23 cellular contexts compared by ENCODE assay signal in genomic region chr1:116243673-116244101, GRCh38.
DNase-seq lines count a peak whose midpoint lies in the region; FAIRE-seq and TF ChIP-seq lines count a peak whose summit lies in the region.
"Had no signal": no experiment of that assay in that cellular context is flagged by ENCODE, and none has a peak within 500 bp of the region (broad histone marks: within the 10 kb centered on the region; RNA-seq: fewer than 3 reads in every experiment).

No MANE protein-coding gene starts in this region.

- peak overlapping the region; percentile 77 to 83 for H3K27ac ChIP-seq in mucosa of rectum (ENCODE audit: low read depth in 2 of 2, low read length in 2 of 2)

- no peak for TF ChIP-seq CTCF in type B pancreatic cell (conservative IDR thresholded peaks at IDR 0.05)

- no peak overlapping the region for H3K4me3 Mint-ChIP-seq in type B pancreatic cell
- no peak overlapping the region for H3K4me3 Mint-ChIP-seq in activated naive CD8-positive, alpha-beta T cell treated with anti-CD3 and anti-CD28 coated beads for 36 hours
- H3K4me3 Mint-ChIP-seq: activated CD4-positive, alpha-beta memory T cell treated with anti-CD3 and anti-CD28 coated beads, Interleukin-2, amount 10 ng/mL, durations not matched to agents 7 days and 5 days; CD4-positive, CD25-positive, alpha-beta regulatory T cell; T-helper 17 cell had no signal

- peak; percentile 19 for DNase-seq in SIG-M5 treated with dmso at 0.1 percent for 504 hours (lab: John Stamatoyannopoulos, UW; ENCODE audit: unreplicated experiment)
- DNase-seq in SIG-M5 (lab: John Stamatoyannopoulos, UW): no peak
- peak; percentile 35 for DNase-seq in NCI-H2227 treated with DMSO at 0.1 percent for 48 hours (lab: John Stamatoyannopoulos, UW)
- no peak for DNase-seq in type B pancreatic cell (ENCODE audit: extremely low spot score, unreplicated experiment)
- DNase-seq in GM19239 (ENCODE audit: insufficient read length, low spot score): no peak
- no peak for DNase-seq in activated naive CD8-positive, alpha-beta T cell treated with anti-CD3 and anti-CD28 coated beads for 36 hours
- DNase-seq in HuH-7.5 (ENCODE audit: low spot score): no peak
- DNase-seq: ACHN; activated CD4-positive, alpha-beta memory T cell treated with anti-CD3 and anti-CD28 coated beads, Interleukin-2, amount 10 ng/mL, durations not matched to agents 7 days and 5 days; activated naive CD4-positive, alpha-beta T cell; activated T-cell treated with anti-CD3 and anti-CD28 coated beads, Interleukin-2, amount 50 U/mL, for 1 hour; cerebellar nuclear complex; effector memory CD4-positive, alpha-beta T cell; IMR-90; NCI-H2081; NCI-H774; PC-3; stimulated activated CD4-positive, alpha-beta T cell treated with anti-CD3 and anti-CD28 coated beads, Interleukin-1b, Interleukin-23, amount 100 ng/mL, for 48 hours; stimulated activated naive CD8-positive, alpha-beta T cell treated with anti-CD3 and anti-CD28 coated beads, Interleukin-15, Interleukin-2, amounts not matched to agents 100 U/mL and 50 U/mL, for 24 hours; T-helper 17 cell had no signal

- no peak overlapping the region for H3K4me3 ChIP-seq in mucosa of rectum (ENCODE audit: low read length in 2 of 2)

- peaks cover 4% of the 10 kb centered on the region for H3K9me3 Mint-ChIP-seq in type B pancreatic cell
- no peaks in the 10 kb centered on the region for H3K9me3 Mint-ChIP-seq in activated naive CD8-positive, alpha-beta T cell treated with anti-CD3 and anti-CD28 coated beads for 36 hours
- H3K9me3 Mint-ChIP-seq: activated CD4-positive, alpha-beta memory T cell treated with anti-CD3 and anti-CD28 coated beads, Interleukin-2, amount 10 ng/mL, durations not matched to agents 7 days and 5 days had no signal

- H3K36me3 Mint-ChIP-seq in type B pancreatic cell: no peaks in the 10 kb centered on the region
- no peaks in the 10 kb centered on the region for H3K36me3 Mint-ChIP-seq in activated naive CD8-positive, alpha-beta T cell treated with anti-CD3 and anti-CD28 coated beads for 36 hours

- H3K4me1 ChIP-seq in mucosa of rectum (ENCODE audit: control insufficient read depth in 2 of 2, insufficient read depth in 2 of 2, low read length in 2 of 2): peaks cover 12 to 23% of the 10 kb centered on the region in 2 donors

- H3K4me1 Mint-ChIP-seq in type B pancreatic cell (ENCODE audit: unreplicated experiment): peaks cover 8% of the 10 kb centered on the region
- H3K4me1 Mint-ChIP-seq in activated naive CD8-positive, alpha-beta T cell treated with anti-CD3 and anti-CD28 coated beads for 36 hours: peaks cover 8% of the 10 kb centered on the region
- H3K4me1 Mint-ChIP-seq: activated CD4-positive, alpha-beta memory T cell treated with anti-CD3 and anti-CD28 coated beads, Interleukin-2, amount 10 ng/mL, durations not matched to agents 7 days and 5 days had no signal

- H3K27ac Mint-ChIP-seq in type B pancreatic cell: peak overlapping the region; percentile 42
- no peak overlapping the region for H3K27ac Mint-ChIP-seq in activated naive CD8-positive, alpha-beta T cell treated with anti-CD3 and anti-CD28 coated beads for 36 hours
- H3K27ac Mint-ChIP-seq: activated CD4-positive, alpha-beta memory T cell treated with anti-CD3 and anti-CD28 coated beads, Interleukin-2, amount 10 ng/mL, durations not matched to agents 7 days and 5 days; T-helper 17 cell had no signal

- no peaks in the 10 kb centered on the region for H3K27me3 Mint-ChIP-seq in type B pancreatic cell
- H3K27me3 Mint-ChIP-seq in activated naive CD8-positive, alpha-beta T cell treated with anti-CD3 and anti-CD28 coated beads for 36 hours: no peaks in the 10 kb centered on the region

- no peaks in the 10 kb centered on the region for H3K27me3 ChIP-seq in mucosa of rectum (ENCODE audit: control insufficient read depth in 2 of 2, insufficient read depth in 2 of 2, low read length in 2 of 2)

- FAIRE-seq in GM19239 (lab: Jason Lieb, UNC): no peak
- FAIRE-seq: urothelium cell line had no signal

- no peaks in the 10 kb centered on the region for H3K36me3 ChIP-seq in mucosa of rectum (ENCODE audit: control insufficient read depth in 2 of 2, insufficient read depth in 2 of 2, low read length in 2 of 2)

- H3K9me3 ChIP-seq in mucosa of rectum (ENCODE audit: control insufficient read depth in 2 of 2, low read length in 2 of 2): peaks cover 0 to 2% of the 10 kb centered on the region in 2 donors

- H3K9ac ChIP-seq in mucosa of rectum (ENCODE audit: low read depth in 1 of 2, low read length in 2 of 2): peak overlapping the region in 1 of 2 donors; percentile 5

Comparison
In these comparisons a context has a peak if more than half of its experiments do, and no peak if none do; other contexts are left out.
1. DNase-seq: peak in SIG-M5 treated with dmso at 0.1 percent for 504 hours (single experiment) and NCI-H2227 treated with DMSO at 0.1 percent for 48 hours (single experiment); none in SIG-M5 (single experiment), type B pancreatic cell (single experiment), GM19239 (single experiment), activated naive CD8-positive, alpha-beta T cell treated with anti-CD3 and anti-CD28 coated beads for 36 hours (single experiment) and HuH-7.5 (single experiment).